In the genomic region with DNA sequence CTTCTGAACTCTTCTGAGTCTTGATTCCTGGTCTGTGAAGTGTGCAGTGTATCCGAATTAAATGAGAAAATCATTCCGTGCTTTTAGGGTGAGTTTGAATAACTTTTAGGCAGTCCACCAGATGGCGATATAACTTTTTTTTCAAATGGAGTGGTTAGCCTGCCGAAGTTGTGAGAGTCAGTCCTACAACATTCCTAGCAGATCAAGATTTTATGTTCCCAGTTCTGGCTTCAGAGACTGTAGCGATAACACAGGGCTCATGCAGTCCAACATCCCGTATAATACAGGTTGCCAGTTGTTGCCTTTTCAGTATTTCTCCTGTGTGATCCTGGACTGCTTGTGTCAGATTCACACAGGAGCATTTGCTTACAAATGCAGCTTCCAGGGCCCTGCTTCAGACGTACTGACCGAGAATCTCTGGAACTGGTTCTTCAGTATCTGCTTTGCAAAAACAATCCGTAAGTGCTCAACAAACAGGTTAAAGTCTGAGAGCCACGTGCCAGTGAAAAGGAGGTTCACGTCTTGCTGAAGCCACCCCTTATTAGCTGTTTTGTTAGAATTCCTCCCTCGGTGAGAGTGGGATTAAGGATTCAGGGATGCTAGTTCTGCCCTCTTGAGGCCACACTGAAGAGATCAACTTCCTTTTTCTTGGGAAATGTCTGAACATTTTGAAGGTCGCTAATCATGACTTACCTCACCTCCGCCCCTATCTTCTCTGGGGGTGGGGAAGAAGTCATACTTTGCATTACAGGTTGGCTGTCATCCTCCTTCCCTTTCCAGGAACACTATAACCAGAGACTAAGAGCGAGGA, we compare ENCODE assay signal across 9 cellular contexts. TPM values are rescaled to one million over a fixed set of nuclear protein-coding genes. Genes with fewer than 3 reads are reported as not detected.
DNase-seq lines count a peak whose midpoint lies in the region; ATAC-seq and TF ChIP-seq lines count a peak whose summit lies in the region.
"Had no signal": no experiment of that assay in that cellular context is flagged by ENCODE, and none has a peak within 500 bp of the region (broad histone marks: within the 10 kb centered on the region; RNA-seq: fewer than 3 reads in every experiment).

No MANE protein-coding gene starts in this region.

- intact Hi-C loops in aorta (cut with DNase I) = loop anchor here in 1 of 2 donors (5.0 kb wide), 1 partner anchor 46 kb away; a partner anchor contains a TSS

- ATAC-seq in aorta (ENCODE audit: low FRiP score) = peak; percentile 89

- H3K4me3 ChIP-seq in SJCRH30 = peak overlapping the region; percentile 58
- H3K4me3 ChIP-seq in epithelial cell of esophagus (ENCODE audit: low read length) = peak overlapping the region; percentile 40
- H3K4me3 ChIP-seq in mononuclear cell (ENCODE audit: low read length) = peak overlapping the region; percentile 1
- peak overlapping the region; percentile 8 to 48 for H3K4me3 ChIP-seq in aorta (ENCODE audit: low read length in 2 of 2)

- H3K4me3 Mint-ChIP-seq in activated naive CD8-positive, alpha-beta T cell = no peak overlapping the region
- H3K4me3 Mint-ChIP-seq in activated naive CD8-positive, alpha-beta T cell treated with anti-CD3 and anti-CD28 coated beads for 36 hours = no peak overlapping the region

- no peak for DNase-seq in activated naive CD8-positive, alpha-beta T cell treated with anti-CD3 and anti-CD28 coated beads for 36 hours
- DNase-seq in HT-29 (ENCODE audit: low spot score) (peak; percentile 90), SJCRH30 (peak; percentile 42 to 85), epithelial cell of esophagus (ENCODE audit: low read depth) (peak; percentile 78), aorta (no peak), activated gamma-delta T cell (lab: John Stamatoyannopoulos, UW) (no peak)

- H3K36me3 Mint-ChIP-seq in activated naive CD8-positive, alpha-beta T cell = peaks cover 7% of the 10 kb centered on the region
- peaks cover 6% of the 10 kb centered on the region for H3K36me3 Mint-ChIP-seq in activated naive CD8-positive, alpha-beta T cell treated with anti-CD3 and anti-CD28 coated beads for 36 hours

- H3K27me3 ChIP-seq in SJCRH30 (peaks cover 2% of the 10 kb centered on the region; the same call in 1 of the 2 replicates), mononuclear cell (ENCODE audit: insufficient read depth, low read length) (no peaks in the 10 kb centered on the region), aorta (ENCODE audit: control insufficient read depth in 1 of 2, insufficient read depth in 2 of 2, low read length in 1 of 2) (no peaks in the 10 kb centered on the region)

- peaks cover 5% of the 10 kb centered on the region for H3K27me3 Mint-ChIP-seq in activated naive CD8-positive, alpha-beta T cell
- peaks cover 10% of the 10 kb centered on the region for H3K27me3 Mint-ChIP-seq in activated naive CD8-positive, alpha-beta T cell treated with anti-CD3 and anti-CD28 coated beads for 36 hours

- peak overlapping the region; percentile 41 for H3K27ac Mint-ChIP-seq in activated naive CD8-positive, alpha-beta T cell
- H3K27ac Mint-ChIP-seq in activated naive CD8-positive, alpha-beta T cell treated with anti-CD3 and anti-CD28 coated beads for 36 hours = no peak overlapping the region

- 4% methylated on average over 15 of the region's 15 CpGs for WGBS in aorta, 2 donors

- no peaks in the 10 kb centered on the region for H3K4me1 ChIP-seq in SJCRH30
- peaks cover 6% of the 10 kb centered on the region for H3K4me1 ChIP-seq in mononuclear cell (ENCODE audit: insufficient read depth, low read length)
- no peaks in the 10 kb centered on the region for H3K4me1 ChIP-seq in aorta (ENCODE audit: control insufficient read depth in 1 of 2, insufficient read depth in 2 of 2, low read length in 2 of 2)

- H3K9me3 ChIP-seq in SJCRH30 (replicated peaks) (0 out of 2 replicates have a peak, but pooled peaks cover 3% of the 10 kb centered on the region), mononuclear cell (ENCODE audit: low read depth, low read length) (no peaks in the 10 kb centered on the region), aorta (ENCODE audit: control insufficient read depth, low read length) (no peaks in the 10 kb centered on the region)

- peak; percentile 53 for TF ChIP-seq CTCF in epithelial cell of esophagus (IDR thresholded peaks at IDR 0.05; ENCODE audit: insufficient read depth, low read depth, low read length, missing control alignments)

- no peaks in the 10 kb centered on the region for H3K36me3 ChIP-seq in SJCRH30
- no peaks in the 10 kb centered on the region for H3K36me3 ChIP-seq in aorta (ENCODE audit: control insufficient read depth in 1 of 2, insufficient read depth in 2 of 2, low read length in 1 of 2)

- H3K27ac ChIP-seq in SJCRH30 = no peak overlapping the region
- H3K27ac ChIP-seq in aorta (ENCODE audit: low read depth in 1 of 2, low read length in 2 of 2) = peak overlapping the region in 1 of 2 donors; percentile 44

- H3K9me3 Mint-ChIP-seq in activated naive CD8-positive, alpha-beta T cell (ENCODE audit: low read depth) = no peaks in the 10 kb centered on the region
- H3K9me3 Mint-ChIP-seq in activated naive CD8-positive, alpha-beta T cell treated with anti-CD3 and anti-CD28 coated beads for 36 hours = no peaks in the 10 kb centered on the region

- H3K4me1 Mint-ChIP-seq in activated naive CD8-positive, alpha-beta T cell (ENCODE audit: low read depth) = peaks cover 13% of the 10 kb centered on the region
- peaks cover 19% of the 10 kb centered on the region for H3K4me1 Mint-ChIP-seq in activated naive CD8-positive, alpha-beta T cell treated with anti-CD3 and anti-CD28 coated beads for 36 hours

RNA-seq across cellular contexts. Expression of a gene that starts 22.8 kb away (rescaled TPM):
- total RNA-seq in activated naive CD8-positive, alpha-beta T cell treated with anti-CD3 and anti-CD28 coated beads for 36 hours = 10 to 100 TPM; 10.4 to 10.6 TPM
- total RNA-seq in HT-29 (2014; rRNA removed; shearing (Covaris generic)) = 13.4 and 18.6 TPM in 2 replicates
- 11.7 and 13.3 TPM in 2 replicates for total RNA-seq in SJCRH30 (2014; rRNA removed; shearing (Covaris generic))
- 40.7 TPM for total RNA-seq in mononuclear cell
- 10 to 100 TPM; 45.3 to 47.6 TPM for total RNA-seq in aorta
- polyA plus RNA-seq in aorta = 10 to 100 TPM; 33.7 to 38.2 TPM

RNA-seq across cellular contexts. Expression of a gene that starts 42.5 kb away (rescaled TPM):
- 10 to 100 TPM; 33.7 to 37.4 TPM for total RNA-seq in activated naive CD8-positive, alpha-beta T cell treated with anti-CD3 and anti-CD28 coated beads for 36 hours
- 26.1 and 30.6 TPM in 2 replicates for total RNA-seq in HT-29 (2014; rRNA removed; shearing (Covaris generic))
- 41.5 and 47.8 TPM in 2 replicates for total RNA-seq in SJCRH30 (2014; rRNA removed; shearing (Covaris generic))
- total RNA-seq in mononuclear cell (111 TPM), aorta (10 to 100 TPM; 58.9 to 66.4 TPM)
- polyA plus RNA-seq in aorta = 10 to 100 TPM; 17.3 to 21.3 TPM

RNA-seq across cellular contexts. Expression of a gene that starts 45.0 kb away (rescaled TPM):
- 1 to 10 TPM; 2.5 to 2.9 TPM for total RNA-seq in activated naive CD8-positive, alpha-beta T cell treated with anti-CD3 and anti-CD28 coated beads for 36 hours
- total RNA-seq in HT-29 (2014; rRNA removed; shearing (Covaris generic)) = not detected in 2 replicates
- total RNA-seq in SJCRH30 (2014; rRNA removed; shearing (Covaris generic)) = not detected in 2 replicates
- total RNA-seq in mononuclear cell (2.5 TPM), aorta (under 1 TPM in 1 of 2 donors, not detected in 1; 0.30 TPM)
- polyA plus RNA-seq in aorta = not detected
- total RNA-seq: renal cortical epithelial cell had no signal

Comparison
In these comparisons a context has a peak if more than half of its experiments do, and no peak if none do; other contexts are left out.
1. DNase-seq: peak in HT-29 (single experiment), SJCRH30 (2 of 2) and epithelial cell of esophagus (single experiment); none in activated naive CD8-positive, alpha-beta T cell treated with anti-CD3 and anti-CD28 coated beads for 36 hours (single experiment), aorta (0 of 2) and activated gamma-delta T cell (single experiment).
2. H3K4me3 ChIP-seq: peak in every context shown above with its lines; median percentile 58 in SJCRH30; 40 in epithelial cell of esophagus; 28 in aorta; 1 in mononuclear cell.